ENCODE assay signal across 8 cellular contexts in the genomic region with DNA sequence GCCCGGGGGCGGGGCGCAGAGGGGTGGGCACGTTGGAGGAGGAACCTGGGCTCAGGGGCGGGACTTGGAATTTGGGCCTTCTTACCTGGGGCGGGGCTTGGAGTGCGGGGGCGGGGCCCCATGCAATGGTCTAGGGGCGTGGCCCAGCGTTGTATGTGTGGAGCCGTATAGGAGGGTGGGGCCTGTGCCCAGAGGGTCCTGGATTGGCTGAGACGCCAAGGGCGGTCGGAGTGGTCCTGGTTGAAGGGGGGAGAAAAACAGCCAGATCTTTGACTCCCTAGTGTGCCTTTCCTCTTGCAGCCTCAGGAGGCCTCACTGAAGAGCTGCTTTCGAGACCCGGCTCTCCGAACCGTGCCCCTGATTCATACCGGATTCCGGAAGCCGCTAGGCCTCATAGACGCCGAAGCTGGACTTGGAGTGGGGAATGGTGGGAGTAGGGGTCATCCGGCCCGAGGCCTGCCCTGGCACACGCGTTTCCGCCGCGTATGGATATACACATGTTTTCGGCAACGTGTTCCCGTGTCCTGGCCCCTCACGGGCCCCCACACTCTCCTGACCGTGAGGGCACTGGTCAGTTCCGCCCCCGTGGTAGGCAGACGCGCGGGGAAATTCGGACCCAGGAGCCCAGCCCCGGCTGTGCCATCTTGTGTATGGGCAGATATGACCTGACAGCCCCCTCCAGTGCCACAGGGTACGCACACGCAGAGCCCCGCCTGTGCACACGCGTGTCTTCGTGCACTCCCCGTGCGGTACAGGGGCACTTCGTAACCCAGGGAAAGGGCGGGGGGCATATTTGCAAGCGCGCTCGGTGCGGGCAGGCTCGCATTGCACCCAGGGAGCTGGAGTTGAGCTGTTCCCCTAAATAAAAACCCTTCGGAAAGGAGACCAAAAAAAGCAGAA.
DNase-seq lines count a peak whose midpoint lies in the region; ATAC-seq and TF ChIP-seq lines count a peak whose summit lies in the region.

No MANE protein-coding gene starts in this region.

- peaks cover 27% of the 10 kb centered on the region for H3K36me3 ChIP-seq in DOHH2 (ENCODE audit: control insufficient read depth, low read length)

- H3K79me2 ChIP-seq in DOHH2 (ENCODE audit: control insufficient read depth, low read length) = peaks cover 42% of the 10 kb centered on the region

- H3K9me3 Mint-ChIP-seq in nephron progenitor cell = no peaks in the 10 kb centered on the region
- no peaks in the 10 kb centered on the region for H3K9me3 Mint-ChIP-seq in stimulated activated naive CD8-positive, alpha-beta T cell treated with anti-CD3 and anti-CD28 coated beads, Interleukin-15, Interleukin-2, amounts not matched to agents 100 ng/mL and 50 ng/mL, for 24 hours

- H3K4me2 ChIP-seq in DOHH2 (ENCODE audit: low read length) = peak overlapping the region; percentile 99

- H3K4me1 ChIP-seq in DOHH2 (ENCODE audit: control insufficient read depth, low read length) = peaks cover 22% of the 10 kb centered on the region

- peak; percentile 98 for TF ChIP-seq POLR2A in Raji (IDR thresholded peaks at IDR 0.05; ENCODE audit: insufficient read depth, low read depth, low read length)

- no peaks in the 10 kb centered on the region for H3K9me2 ChIP-seq in DOHH2 (replicated peaks; ENCODE audit: control insufficient read depth, low read length)

- no peaks in the 10 kb centered on the region for H3K9me3 ChIP-seq in DOHH2 (ENCODE audit: control insufficient read depth, insufficient read depth, low read length)

- peaks cover 4% of the 10 kb centered on the region; the same call in 1 of the 2 replicates for H3K27me3 ChIP-seq in DOHH2 (ENCODE audit: control insufficient read depth, low read length)

- peak overlapping the region; percentile 90 for H3K4me3 Mint-ChIP-seq in nephron progenitor cell
- peak overlapping the region; percentile 94 for H3K4me3 Mint-ChIP-seq in stimulated activated naive CD8-positive, alpha-beta T cell treated with anti-CD3 and anti-CD28 coated beads, Interleukin-15, Interleukin-2, amounts not matched to agents 100 ng/mL and 50 ng/mL, for 24 hours

- no peaks in the 10 kb centered on the region for H4K20me1 ChIP-seq in DOHH2 (ENCODE audit: control insufficient read depth, insufficient read depth, low read depth, low read length)

- peaks cover 24% of the 10 kb centered on the region for H3F3A ChIP-seq in DOHH2 (ENCODE audit: control insufficient read depth, insufficient read depth)

- ATAC-seq in GM21786 (IDR thresholded peaks at IDR 0.05; ENCODE audit: unreplicated experiment) = peak; percentile 61

- peak overlapping the region; percentile 100 for H3K4me3 ChIP-seq in DOHH2 (ENCODE audit: low read length)

- peaks cover 41% of the 10 kb centered on the region for H3K4me1 Mint-ChIP-seq in nephron progenitor cell
- peaks cover 34% of the 10 kb centered on the region for H3K4me1 Mint-ChIP-seq in stimulated activated naive CD8-positive, alpha-beta T cell treated with anti-CD3 and anti-CD28 coated beads, Interleukin-15, Interleukin-2, amounts not matched to agents 100 ng/mL and 50 ng/mL, for 24 hours (ENCODE audit: low read depth)

- TF ChIP-seq CTCF in DOHH2 (IDR thresholded peaks at IDR 0.05; ENCODE audit: low read depth, low read length, poor library complexity, severe bottlenecking) (peak; percentile 41), nephron progenitor cell (IDR thresholded peaks at IDR 0.05) (no peak)

- H3K36me3 Mint-ChIP-seq in nephron progenitor cell (ENCODE audit: low read depth) = peaks cover 9% of the 10 kb centered on the region
- peaks cover 11% of the 10 kb centered on the region for H3K36me3 Mint-ChIP-seq in stimulated activated naive CD8-positive, alpha-beta T cell treated with anti-CD3 and anti-CD28 coated beads, Interleukin-15, Interleukin-2, amounts not matched to agents 100 ng/mL and 50 ng/mL, for 24 hours (ENCODE audit: low read depth)

- H3K27me3 Mint-ChIP-seq in nephron progenitor cell (ENCODE audit: low read depth, poor library complexity) = peaks cover 3% of the 10 kb centered on the region
- H3K27me3 Mint-ChIP-seq in stimulated activated naive CD8-positive, alpha-beta T cell treated with anti-CD3 and anti-CD28 coated beads, Interleukin-15, Interleukin-2, amounts not matched to agents 100 ng/mL and 50 ng/mL, for 24 hours = no peaks in the 10 kb centered on the region

- H3K27ac Mint-ChIP-seq in nephron progenitor cell = peak overlapping the region; percentile 96
- H3K27ac Mint-ChIP-seq in stimulated activated naive CD8-positive, alpha-beta T cell treated with anti-CD3 and anti-CD28 coated beads, Interleukin-15, Interleukin-2, amounts not matched to agents 100 ng/mL and 50 ng/mL, for 24 hours = peak overlapping the region; percentile 89

- DNase-seq in LoVo (ENCODE audit: low spot score) (peak; percentile 95), fibroblast of the conjunctiva (ENCODE audit: low read depth) (peak; percentile 95), nephron progenitor cell (peak; percentile 97)
- peak; percentile 95 for DNase-seq in activated effector memory CD4-positive, alpha-beta T cell treated with anti-CD3 and anti-CD28 coated beads, Interleukin-2, amount 50 U/mL, for 16 hours

- peak overlapping the region; percentile 100 for H3K27ac ChIP-seq in DOHH2 (ENCODE audit: low read depth, low read length)

Comparison
In these comparisons a context has a peak if more than half of its experiments do, and no peak if none do; other contexts are left out.
1. Peak in every context shown above with its lines: DNase-seq, ATAC-seq, H3K4me3 ChIP-seq and H3K27ac ChIP-seq.